Comparison of ENCODE assay signal across 28 cellular contexts in genomic region chr3:187242900-187243299, GRCh38. TPM values are rescaled to one million over a fixed set of nuclear protein-coding genes. Genes with fewer than 3 reads are reported as not detected.
"Had no signal": no experiment of that assay in that cellular context is flagged by ENCODE, and none has a peak within 500 bp of the region (broad histone marks: within the 10 kb centered on the region; RNA-seq: fewer than 3 reads in every experiment).

No MANE protein-coding gene starts in this region.

- H3K4me3 Mint-ChIP-seq: memory B cell; naive B cell; nephron progenitor cell; stimulated activated memory B cell treated with anti-CD40 and anti-IgM and Interleukin-4, amounts not matched to agents 10 μg/mL and 1 μg/mL and 100 μg/mL, for 72 hours had no signal

- H3K4me3 ChIP-seq: dorsolateral prefrontal cortex, hepatocyte, left ventricle myocardium inferior, lower lobe of right lung, psoas muscle, right lobe of liver, spleen, stomach, thoracic aorta, transverse colon had no signal

- H3K27ac Mint-ChIP-seq: memory B cell; stimulated activated memory B cell treated with anti-CD40 and anti-IgM and Interleukin-4, amounts not matched to agents 10 μg/mL and 1 μg/mL and 100 μg/mL, for 72 hours had no signal

- H3K9me3 ChIP-seq: left ventricle myocardium inferior, lower lobe of right lung, neutrophil, psoas muscle, right lobe of liver, stomach, thoracic aorta, transverse colon had no signal

- H3K36me3 ChIP-seq: left ventricle myocardium inferior, lower lobe of right lung, neutrophil, spleen, stomach, thoracic aorta, transverse colon had no signal

- DNase-seq: cortex of kidney; dorsolateral prefrontal cortex; effector CD8-positive, alpha-beta T cell; foreskin melanocyte; head of caudate nucleus; kidney; left cardiac atrium; left ventricle myocardium inferior; lower lobe of right lung; naive B cell; nephron progenitor cell; psoas muscle; retina; right lobe of liver; spleen; stimulated activated CD4-positive, alpha-beta T cell treated with anti-CD3 and anti-CD28 coated beads, Interleukin-15, amount 100 ng/mL, for 24 hours; stimulated activated CD4-positive, alpha-beta T cell treated with anti-CD3 and anti-CD28 coated beads, Interleukin-1b, Interleukin-23, amount 100 ng/mL, for 48 hours; stimulated activated CD4-positive, alpha-beta T cell treated with anti-CD3 and anti-CD28 coated beads, Interleukin-4, amount 100 ng/mL, for 24 hours; stomach; substantia nigra; transverse colon had no signal

- H3K27ac ChIP-seq: dorsolateral prefrontal cortex, hepatocyte, left ventricle myocardium inferior, lower lobe of right lung, neutrophil, psoas muscle, right lobe of liver, spleen, stomach, thoracic aorta, transverse colon had no signal

- H3K4me1 Mint-ChIP-seq: naive B cell had no signal

- H3K27me3 ChIP-seq: dorsolateral prefrontal cortex, hepatocyte, neutrophil, right lobe of liver, stomach, transverse colon had no signal

- H3K4me1 ChIP-seq: left ventricle myocardium inferior, lower lobe of right lung, psoas muscle, right lobe of liver, spleen, stomach, transverse colon had no signal

- ATAC-seq: stimulated activated memory B cell treated with anti-CD40 and anti-IgM and Interleukin-4, amounts not matched to agents 10 μg/mL and 1 μg/mL and 100 μg/mL, for 72 hours had no signal

- H3K36me3 Mint-ChIP-seq: memory B cell; stimulated activated memory B cell treated with anti-CD40 and anti-IgM and Interleukin-4, amounts not matched to agents 10 μg/mL and 1 μg/mL and 100 μg/mL, for 72 hours had no signal

RNA-seq across cellular contexts. Expression of gene RTP1, which starts 45.6 kb away (rescaled TPM):
- total RNA-seq: hepatocyte, kidney, left cardiac atrium, left ventricle myocardium inferior, lower lobe of right lung, osteoblast, psoas muscle, right lobe of liver, spleen, stomach, transverse colon, ureter had no signal
- polyA plus RNA-seq: hepatocyte, psoas muscle, spleen, stomach had no signal
